Comparison of ENCODE assay signal across 7 cellular contexts in the genomic region with DNA sequence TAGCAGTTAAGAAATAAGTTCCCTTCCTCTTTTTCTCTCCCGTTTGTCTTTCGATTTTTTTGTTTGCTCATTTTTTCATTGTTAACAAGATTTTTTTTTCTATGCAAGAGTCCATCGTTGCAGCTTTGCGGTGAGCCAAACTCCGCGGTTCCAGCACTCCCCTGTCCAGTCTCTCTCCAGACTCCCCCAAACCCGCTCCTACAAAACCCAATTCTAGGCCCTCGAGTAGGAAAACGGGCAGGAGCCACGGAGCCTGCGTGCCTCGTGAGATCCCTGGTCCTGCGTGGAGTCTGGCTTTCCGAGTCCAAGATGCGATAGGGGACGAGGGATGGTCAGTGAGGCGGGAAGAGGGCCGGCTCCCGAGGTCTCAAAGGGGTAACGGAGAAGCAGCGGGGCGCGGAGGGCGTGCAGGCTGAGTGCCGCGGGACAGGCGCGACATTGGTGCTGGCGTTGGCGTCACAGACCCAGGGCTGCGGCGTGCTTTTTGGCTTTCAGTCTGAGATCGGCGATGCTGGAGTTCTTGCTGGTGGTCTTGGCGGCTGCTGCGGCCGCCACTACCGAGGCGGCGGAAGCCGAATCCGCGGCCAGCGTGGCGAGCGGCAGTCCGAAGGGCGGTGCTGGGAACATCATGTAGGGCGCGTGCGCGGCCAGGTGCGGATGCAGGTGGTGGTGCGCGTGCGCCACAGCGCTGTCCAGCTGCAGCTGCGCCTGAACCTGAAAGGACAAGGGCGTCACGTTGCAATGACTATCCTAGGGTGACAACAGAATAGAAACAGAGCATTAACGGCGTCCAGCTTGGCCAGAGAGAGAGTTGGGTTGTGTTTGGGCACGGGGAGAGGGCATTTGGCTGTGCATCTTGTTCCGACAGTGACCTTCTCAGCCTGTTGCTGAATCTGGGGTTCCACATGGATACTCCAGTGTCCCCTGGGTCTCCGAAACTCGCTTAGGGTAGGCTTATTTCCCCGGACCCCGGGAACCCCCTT.
DNase-seq lines count a peak whose midpoint lies in the region; ATAC-seq and TF ChIP-seq lines count a peak whose summit lies in the region.

No MANE protein-coding gene starts in this region.

- no peaks in the 10 kb centered on the region for H3K36me3 ChIP-seq in parathyroid adenoma (ENCODE audit: control insufficient read depth, insufficient read depth, low read length)

- peak; percentile 81 for DNase-seq in NOMO-1 treated with DMSO at 0.1 percent for 48 hours (lab: John Stamatoyannopoulos, UW; ENCODE audit: unreplicated experiment)
- peak; percentile 80 to 85 for DNase-seq in activated T-cell treated with anti-CD3 and anti-CD28 coated beads, Interleukin-2, amount 50 U/mL, for 48 hours
- peak; percentile 92 for DNase-seq in germinal center (ENCODE audit: low spot score)
- no peak for DNase-seq in Ammon's horn (ENCODE audit: low spot score)

- H3K4me2 ChIP-seq in parathyroid adenoma (ENCODE audit: low read length) = peak overlapping the region; percentile 83

- no peaks in the 10 kb centered on the region for H3K4me1 ChIP-seq in parathyroid adenoma

- no peaks in the 10 kb centered on the region for H3K79me2 ChIP-seq in parathyroid adenoma

- no peak for TF ChIP-seq CTCF in parathyroid adenoma (IDR thresholded peaks at IDR 0.05)

- H2AFZ ChIP-seq in parathyroid adenoma = peak overlapping the region; percentile 72

- H3K4me3 ChIP-seq in parathyroid adenoma (ENCODE audit: low read depth, low read length) = peak overlapping the region; percentile 48

- no peak overlapping the region for H3K27ac ChIP-seq in parathyroid adenoma

- peaks cover 21% of the 10 kb centered on the region for H3K27me3 ChIP-seq in parathyroid adenoma (ENCODE audit: control insufficient read depth, insufficient read depth, low read length)

- peak; percentile 89 for ATAC-seq in GM19023 (IDR thresholded peaks at IDR 0.05; ENCODE audit: unreplicated experiment)
- ATAC-seq in HG03159 (IDR thresholded peaks at IDR 0.05; ENCODE audit: unreplicated experiment) = peak; percentile 85

- H3K9me3 ChIP-seq in parathyroid adenoma (ENCODE audit: control insufficient read depth, low read length) = no peaks in the 10 kb centered on the region

- no peak overlapping the region for H3K9ac ChIP-seq in parathyroid adenoma
